Comparison of ENCODE assay signal across 8 cellular contexts in the genomic region with DNA sequence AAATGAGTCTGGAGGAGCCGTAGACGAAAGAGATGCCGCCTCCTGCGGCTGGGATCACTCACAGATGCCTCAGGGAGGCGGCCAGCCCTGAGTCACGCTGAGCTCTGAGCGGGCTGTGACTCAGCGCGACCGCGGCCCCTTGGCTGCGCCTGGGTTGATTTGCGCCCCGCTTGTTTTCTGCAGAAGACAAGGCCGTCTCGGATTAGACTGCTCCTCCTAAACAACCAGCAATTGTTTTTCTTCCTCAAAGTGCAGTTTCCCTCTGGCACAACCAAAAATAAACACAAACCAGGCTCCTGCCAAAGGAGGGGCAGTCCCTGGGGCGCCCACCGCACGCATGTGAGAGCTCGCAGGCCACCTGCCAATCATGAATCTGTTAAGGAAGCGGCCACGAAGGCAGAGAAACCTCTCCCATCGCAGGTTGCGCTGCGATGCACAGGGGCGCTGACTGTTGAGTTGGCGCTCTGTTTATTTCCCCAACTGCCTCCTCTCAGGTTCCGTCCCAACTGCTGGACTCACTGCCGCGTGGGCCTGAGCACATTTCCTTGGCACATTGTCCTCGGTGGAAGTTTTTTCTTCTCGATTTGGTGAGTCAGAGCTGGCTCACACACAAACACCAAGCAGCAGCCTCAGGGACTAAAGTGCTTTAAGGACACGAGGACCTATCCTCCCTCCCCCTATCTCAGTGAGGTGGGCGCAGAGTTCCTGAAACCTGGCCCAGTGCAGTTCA.
DNase-seq lines count a peak whose midpoint lies in the region; ATAC-seq and TF ChIP-seq lines count a peak whose summit lies in the region.

No MANE protein-coding gene starts in this region.

- H4K91ac ChIP-seq in mesenchymal stem cell (ENCODE audit: low read length), result peak overlapping the region; percentile 95

- H3K4ac ChIP-seq in mesenchymal stem cell (ENCODE audit: low read depth in 1 of 2, low read length in 2 of 2), result peak overlapping the region; percentile 26 to 83

- CTCF ChIA-PET in activated CD4-positive, alpha-beta memory T cell treated with anti-CD3 and anti-CD28 coated beads for 36 hours (lab: Charles Lee), result interaction anchor here (0.8 kb wide), 1 partner anchor 322 kb away, joined by 4 read pairs; no protein-coding TSS in a partner anchor

- H3K4me1 ChIP-seq in GM23338 (ENCODE audit: insufficient read depth) (peaks cover 10% of the 10 kb centered on the region), duodenal mucosa (ENCODE audit: control insufficient read depth in 1 of 2, insufficient read depth in 2 of 2, low read length in 2 of 2) (peaks cover 8 to 12% of the 10 kb centered on the region in 2 donors), mesenchymal stem cell (ENCODE audit: control insufficient read depth, insufficient read depth, low read depth, low read length) (peaks cover 11% of the 10 kb centered on the region)

- POLR2A ChIA-PET in activated CD4-positive, alpha-beta memory T cell treated with anti-CD3 and anti-CD28 coated beads for 36 hours (lab: Charles Lee), result interaction anchor here (0.8 kb wide), 1 partner anchor 66 kb away, joined by 3 read pairs; no protein-coding TSS in a partner anchor

- peak overlapping the region; percentile 89 to 92 for H3K18ac ChIP-seq in mesenchymal stem cell (ENCODE audit: low read depth in 1 of 2, low read length in 2 of 2)

- peak overlapping the region; percentile 84 for H3K27ac Mint-ChIP-seq in GM23338
- H3K27ac Mint-ChIP-seq in activated CD4-positive, alpha-beta memory T cell treated with anti-CD3 and anti-CD28 coated beads for 36 hours, result peak overlapping the region; percentile 74

- peaks cover 4% of the 10 kb centered on the region; the same call in 2 of the 3 replicates for H3K9me3 Mint-ChIP-seq in GM23338
- no peaks in the 10 kb centered on the region for H3K9me3 Mint-ChIP-seq in activated CD4-positive, alpha-beta memory T cell treated with anti-CD3 and anti-CD28 coated beads for 36 hours

- H3K4me2 ChIP-seq in GM23338 (peak overlapping the region; percentile 66), mesenchymal stem cell (ENCODE audit: low read length, poor library complexity, severe bottlenecking) (peak overlapping the region; percentile 59)

- H3K36me3 ChIP-seq in GM23338 (ENCODE audit: insufficient read depth) (no peaks in the 10 kb centered on the region), duodenal mucosa (ENCODE audit: control insufficient read depth in 1 of 2, insufficient read depth in 2 of 2, low read length in 2 of 2) (no peaks in the 10 kb centered on the region), mesenchymal stem cell (ENCODE audit: control insufficient read depth in 1 of 2, insufficient read depth in 2 of 2, low read depth in 1 of 2, low read length in 2 of 2) (no peaks in the 10 kb centered on the region)

- no peak overlapping the region for H3K4me3 Mint-ChIP-seq in GM23338
- peak overlapping the region; percentile 61 for H3K4me3 Mint-ChIP-seq in activated CD4-positive, alpha-beta memory T cell treated with anti-CD3 and anti-CD28 coated beads for 36 hours

- H3K27ac ChIP-seq in GM23338 (ENCODE audit: low read depth), result peak overlapping the region; percentile 69; the same call in 1 of the 2 replicates
- no peak overlapping the region for H3K27ac ChIP-seq in duodenal mucosa (ENCODE audit: low read depth, low read length)
- peak overlapping the region; percentile 64 for H3K27ac ChIP-seq in mesenchymal stem cell (ENCODE audit: low read length, poor library complexity, severe bottlenecking)

- H2BK120ac ChIP-seq in mesenchymal stem cell (ENCODE audit: low read depth, low read length), result peak overlapping the region; percentile 80

- peak overlapping the region; percentile 93 for H4K8ac ChIP-seq in mesenchymal stem cell (ENCODE audit: low read length)

- H2BK12ac ChIP-seq in mesenchymal stem cell (ENCODE audit: low read length in 2 of 2), result peak overlapping the region; percentile 88 to 89

- peaks cover 17% of the 10 kb centered on the region for H3K4me1 Mint-ChIP-seq in GM23338
- peaks cover 14% of the 10 kb centered on the region for H3K4me1 Mint-ChIP-seq in activated CD4-positive, alpha-beta memory T cell treated with anti-CD3 and anti-CD28 coated beads for 36 hours (ENCODE audit: low read depth)

- H2BK15ac ChIP-seq in mesenchymal stem cell (ENCODE audit: low read depth, poor library complexity, severe bottlenecking), result no peak overlapping the region

- TF ChIP-seq CTCF in GM23338 (conservative IDR thresholded peaks at IDR 0.05; ENCODE audit: low read depth in 2 of 2), result no peak

- H2AK5ac ChIP-seq in mesenchymal stem cell (ENCODE audit: low read length, severe bottlenecking), result no peak overlapping the region

- H3F3A ChIP-seq in GM23338 (replicated peaks; ENCODE audit: low read depth), result no peaks in the 10 kb centered on the region; the same call in 1 of the 2 replicates

- WGBS in mesenchymal stem cell, result 7% methylated on average over 34 of the region's 34 CpGs

- ATAC-seq in GM23338, result peak; percentile 94

- H3K4me3 ChIP-seq in GM23338 (no peak overlapping the region), duodenal mucosa (ENCODE audit: low read depth in 1 of 2, low read length in 2 of 2) (peak overlapping the region; percentile 51 to 59), mesenchymal stem cell (ENCODE audit: insufficient read depth in 1 of 2, low read depth in 1 of 2, low read length in 2 of 2) (peak overlapping the region in 1 of 2 experiments; percentile 44)

- H3K27me3 ChIP-seq in GM23338 (ENCODE audit: insufficient read depth), result no peaks in the 10 kb centered on the region
- no peaks in the 10 kb centered on the region for H3K27me3 ChIP-seq in duodenal mucosa (ENCODE audit: control insufficient read depth in 1 of 2, insufficient read depth in 2 of 2, low read length in 2 of 2)
- no peaks in the 10 kb centered on the region for H3K27me3 ChIP-seq in mesenchymal stem cell (ENCODE audit: control insufficient read depth in 1 of 2, insufficient read depth in 1 of 2, low read length in 2 of 2)

- DNase-seq in EL (peak; percentile 94), GM23338 (ENCODE audit: low spot score) (peak; percentile 79), LHCN-M2 (ENCODE audit: low read depth) (peak; percentile 96), mesenchymal stem cell (peak; percentile 93), NCI-H1092 treated with DMSO at 0.1 percent for 48 hours (lab: John Stamatoyannopoulos, UW) (no peak)
- peak; percentile 89 for DNase-seq in activated CD4-positive, alpha-beta memory T cell treated with anti-CD3 and anti-CD28 coated beads for 36 hours
- peak; percentile 46 to 52 for DNase-seq in stimulated activated CD8-positive, alpha-beta memory T cell treated with anti-CD3 and anti-CD28 coated beads, Interleukin-15, amount 100 ng/mL, for 4 hours (ENCODE audit: low read depth in 2 of 2)

- H3K9me2 ChIP-seq in GM23338 (ENCODE audit: insufficient read depth), result peaks cover 13% of the 10 kb centered on the region; the same call in 1 of the 2 replicates

- no peaks in the 10 kb centered on the region for H3K79me1 ChIP-seq in mesenchymal stem cell (replicated peaks; ENCODE audit: low read length, poor library complexity, severe bottlenecking)

- no peak overlapping the region for H3K9ac ChIP-seq in duodenal mucosa (ENCODE audit: low read depth in 1 of 2, low read length in 2 of 2)
- peak overlapping the region; percentile 88 for H3K9ac ChIP-seq in mesenchymal stem cell (ENCODE audit: low read length)

- H3K9me3 ChIP-seq in duodenal mucosa (ENCODE audit: control insufficient read depth in 1 of 2, low read length in 2 of 2), result peaks cover 0 to 2% of the 10 kb centered on the region in 2 donors
- H3K9me3 ChIP-seq in mesenchymal stem cell (ENCODE audit: control insufficient read depth, low read length), result peaks cover 4% of the 10 kb centered on the region

- peaks cover 13% of the 10 kb centered on the region for H3K27me3 Mint-ChIP-seq in GM23338 (ENCODE audit: insufficient read depth, low read depth, poor library complexity)
- H3K27me3 Mint-ChIP-seq in activated CD4-positive, alpha-beta memory T cell treated with anti-CD3 and anti-CD28 coated beads for 36 hours, result peaks cover 5% of the 10 kb centered on the region

- H2AFZ ChIP-seq in GM23338 (peak overlapping the region; percentile 100), mesenchymal stem cell (ENCODE audit: low read depth, low read length) (peak overlapping the region; percentile 62)

- no peak overlapping the region for H2BK5ac ChIP-seq in mesenchymal stem cell (ENCODE audit: low read depth, low read length, poor library complexity, severe bottlenecking)

- H3K23ac ChIP-seq in mesenchymal stem cell (ENCODE audit: low read length in 2 of 2), result no peak overlapping the region

- H3K36me3 Mint-ChIP-seq in GM23338 (ENCODE audit: low read depth), result peaks cover 2% of the 10 kb centered on the region; the same call in 1 of the 3 replicates
- no peaks in the 10 kb centered on the region for H3K36me3 Mint-ChIP-seq in activated CD4-positive, alpha-beta memory T cell treated with anti-CD3 and anti-CD28 coated beads for 36 hours

- no peaks in the 10 kb centered on the region for H3K79me2 ChIP-seq in GM23338 (replicated peaks; ENCODE audit: insufficient read depth)

- H4K20me1 ChIP-seq in GM23338 (replicated peaks; ENCODE audit: insufficient read depth), result no peaks in the 10 kb centered on the region

- intact Hi-C loops in activated CD4-positive, alpha-beta memory T cell treated with anti-CD3 and anti-CD28 coated beads for 36 hours (cut with micrococcal nuclease), result loop anchor here (2.0 to 5.0 kb wide), 3 partner anchors 55 to 315 kb away; a partner anchor contains a TSS

- H3K14ac ChIP-seq in mesenchymal stem cell (ENCODE audit: low read length in 2 of 2), result no peak overlapping the region

TF ChIP-seq in GM23338, 12 proteins besides CTCF, POLR2A, EP300 and RAD21 (continues in another document):
- no peak for TF ChIP-seq POLR2AphosphoS5 (IDR thresholded peaks at IDR 0.05; ENCODE audit: low read depth)
